Comparison of ENCODE assay signal across 8 cellular contexts in the genomic region with DNA sequence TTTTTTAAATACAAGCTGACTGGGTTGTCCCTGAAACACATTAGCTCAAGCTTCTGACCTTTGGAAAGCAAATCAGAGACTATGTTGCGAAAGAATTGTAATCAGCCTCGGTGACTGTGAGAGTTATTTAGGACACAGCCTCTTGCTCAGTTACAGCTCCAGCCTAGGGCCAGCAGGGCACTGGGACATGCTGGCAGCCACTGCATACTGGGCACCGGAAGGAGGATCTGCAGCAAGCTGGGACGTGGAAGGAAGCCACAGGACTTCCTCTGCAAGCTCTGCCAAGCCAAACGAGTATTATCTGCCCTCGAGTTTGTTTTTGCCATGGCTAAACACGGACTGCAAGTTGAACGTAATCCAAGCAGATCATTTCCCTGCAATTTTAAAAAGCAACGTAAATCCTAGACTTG. TPM values are rescaled to one million over a fixed set of nuclear protein-coding genes. Genes with fewer than 3 reads are reported as not detected.
DNase-seq lines count a peak whose midpoint lies in the region; ATAC-seq and TF ChIP-seq lines count a peak whose summit lies in the region.

No MANE protein-coding gene starts in this region.

- no peak for TF ChIP-seq CTCF in AG04450 (IDR thresholded peaks at IDR 0.05; ENCODE audit: low read depth, low read length)
- TF ChIP-seq CTCF in GM23338 (conservative IDR thresholded peaks at IDR 0.05; ENCODE audit: low read depth in 2 of 2): no peak
- TF ChIP-seq CTCF in RWPE2 (IDR thresholded peaks at IDR 0.05; ENCODE audit: poor library complexity, severe bottlenecking): no peak
- no peak for TF ChIP-seq CTCF in lower leg skin (IDR thresholded peaks at IDR 0.05)
- TF ChIP-seq CTCF in thyroid gland (IDR thresholded peaks at IDR 0.05): no peak
- no peak for TF ChIP-seq CTCF in nephron progenitor cell (IDR thresholded peaks at IDR 0.05)
- no peak for TF ChIP-seq CTCF in WERI-Rb-1 (IDR thresholded peaks at IDR 0.05; ENCODE audit: low read depth, low read length)

- DNase-seq in AG04450 (ENCODE audit: low read depth, low spot score) (no peak), GM23338 (ENCODE audit: low spot score) (no peak), RWPE2 (ENCODE audit: low spot score) (no peak), lower leg skin (ENCODE audit: low spot score in 2 of 2) (peak; percentile 81 to 91), thyroid gland (peak; percentile 45 to 52), nephron progenitor cell (no peak), WERI-Rb-1 (no peak)

- POLR2A ChIA-PET in AG04450 (lab: Yijun Ruan, JAX): interaction anchor here (0.7 to 2.8 kb wide), 6 partner anchors 20 to 91 kb away, joined by 3 to 12 read pairs (median 4); a partner anchor contains a TSS

- peak overlapping the region; percentile 35 for H3K4me3 ChIP-seq in AG04450 (ENCODE audit: low read depth, low read length)
- H3K4me3 ChIP-seq in GM23338: no peak overlapping the region
- no peak overlapping the region for H3K4me3 ChIP-seq in RWPE2 (ENCODE audit: severe bottlenecking)
- H3K4me3 ChIP-seq in lower leg skin (ENCODE audit: low read depth, poor library complexity, severe bottlenecking): no peak overlapping the region
- no peak overlapping the region for H3K4me3 ChIP-seq in thyroid gland (replicated peaks in 1 of 3)
- no peak overlapping the region for H3K4me3 ChIP-seq in WERI-Rb-1 (ENCODE audit: low read depth, low read length)

- H3K36me3 ChIP-seq in GM23338 (ENCODE audit: insufficient read depth) (no peaks in the 10 kb centered on the region), RWPE2 (ENCODE audit: low read depth) (no peaks in the 10 kb centered on the region), thyroid gland (no peaks in the 10 kb centered on the region), WERI-Rb-1 (no peaks in the 10 kb centered on the region)

- no peaks in the 10 kb centered on the region for H3K79me2 ChIP-seq in GM23338 (replicated peaks; ENCODE audit: insufficient read depth)

- H3K27ac Mint-ChIP-seq in GM23338 (no peak overlapping the region), nephron progenitor cell (no peak overlapping the region)

- H3K4me2 ChIP-seq in GM23338: no peak overlapping the region

- H3K9me3 Mint-ChIP-seq in GM23338 (no peaks in the 10 kb centered on the region), nephron progenitor cell (no peaks in the 10 kb centered on the region)

- peaks cover 7% of the 10 kb centered on the region for H3K27me3 Mint-ChIP-seq in GM23338 (ENCODE audit: insufficient read depth, low read depth, poor library complexity)
- H3K27me3 Mint-ChIP-seq in nephron progenitor cell (ENCODE audit: low read depth, poor library complexity): peaks cover 8% of the 10 kb centered on the region

- TF ChIP-seq POLR2A in lower leg skin (IDR thresholded peaks at IDR 0.05) (no peak), thyroid gland (IDR thresholded peaks at IDR 0.05) (no peak)

- H2AFZ ChIP-seq in GM23338: no peak overlapping the region; the same call in 1 of the 2 replicates

- ATAC-seq in GM23338: peak; percentile 20
- peak; percentile 61 for ATAC-seq in RWPE2 (ENCODE audit: low read depth)

- H3K9me2 ChIP-seq in GM23338 (ENCODE audit: insufficient read depth): no peaks in the 10 kb centered on the region

- H4K20me1 ChIP-seq in GM23338 (replicated peaks; ENCODE audit: insufficient read depth): no peaks in the 10 kb centered on the region

- peak overlapping the region; percentile 77 for H3K27ac ChIP-seq in AG04450 (ENCODE audit: low read depth, low read length)
- H3K27ac ChIP-seq in GM23338 (ENCODE audit: low read depth): no peak overlapping the region
- peak overlapping the region; percentile 91 for H3K27ac ChIP-seq in RWPE2 (ENCODE audit: poor library complexity, severe bottlenecking)
- H3K27ac ChIP-seq in cingulate gyrus (ENCODE audit: low read depth, low read length): peak overlapping the region; percentile 19
- H3K27ac ChIP-seq in thyroid gland: peak overlapping the region; percentile 4 to 35 (median 24)
- no peak overlapping the region for H3K27ac ChIP-seq in WERI-Rb-1

- no peak overlapping the region for H3K4me3 Mint-ChIP-seq in GM23338
- no peak overlapping the region for H3K4me3 Mint-ChIP-seq in nephron progenitor cell

- 2 to 5% methylated on average over 9 of the region's 9 CpGs for WGBS in lower leg skin, 2 donors
- 19 to 30% methylated on average over 9 of the region's 9 CpGs for WGBS in thyroid gland, 2 donors

- intact Hi-C loops in lower leg skin (cut with DNase I; ENCODE audit: low total_unique reads) (no loop called here), thyroid gland (cut with DNase I) (no loop called here)

- no peaks in the 10 kb centered on the region for H3F3A ChIP-seq in GM23338 (replicated peaks; ENCODE audit: low read depth)

- CTCF ChIA-PET in AG04450 (lab: Charles Lee): interaction anchor here (0.6 to 2.0 kb wide), 4 partner anchors 21 to 255 kb away, joined by 3 to 21 read pairs (median 8); no protein-coding TSS in a partner anchor

- no peaks in the 10 kb centered on the region for H3K4me1 ChIP-seq in GM23338 (ENCODE audit: insufficient read depth)
- H3K4me1 ChIP-seq in RWPE2 (ENCODE audit: insufficient read depth, poor library complexity, severe bottlenecking): peaks cover 38% of the 10 kb centered on the region
- H3K4me1 ChIP-seq in thyroid gland: peaks cover 9 to 16% of the 10 kb centered on the region in 2 donors

- no peaks in the 10 kb centered on the region for H3K9me3 ChIP-seq in AG04450 (ENCODE audit: control insufficient read depth, insufficient read depth, low read length)
- H3K9me3 ChIP-seq in RWPE2 (ENCODE audit: severe bottlenecking): no peaks in the 10 kb centered on the region
- H3K9me3 ChIP-seq in thyroid gland: no peaks in the 10 kb centered on the region
- no peaks in the 10 kb centered on the region for H3K9me3 ChIP-seq in WERI-Rb-1 (ENCODE audit: severe bottlenecking)

- no peaks in the 10 kb centered on the region for H3K36me3 Mint-ChIP-seq in GM23338 (ENCODE audit: low read depth)
- H3K36me3 Mint-ChIP-seq in nephron progenitor cell (ENCODE audit: low read depth): no peaks in the 10 kb centered on the region

- H3K27me3 ChIP-seq in AG04450 (ENCODE audit: control insufficient read depth, insufficient read depth, low read length) (no peaks in the 10 kb centered on the region), GM23338 (ENCODE audit: insufficient read depth) (no peaks in the 10 kb centered on the region), RWPE2 (ENCODE audit: insufficient read depth, poor library complexity, severe bottlenecking) (no peaks in the 10 kb centered on the region), thyroid gland (no peaks in the 10 kb centered on the region), WERI-Rb-1 (ENCODE audit: insufficient read depth, low read depth, severe bottlenecking) (no peaks in the 10 kb centered on the region)

- H3K4me1 Mint-ChIP-seq in GM23338 (peaks cover 22% of the 10 kb centered on the region), nephron progenitor cell (peaks cover 9% of the 10 kb centered on the region)

TF ChIP-seq in GM23338, 12 proteins besides CTCF, POLR2A, EP300 and RAD21:
- TF ChIP-seq CREB1 (CRISPR knock-in tag; IDR thresholded peaks at IDR 0.05; ENCODE audit: low read depth): no peak
- TF ChIP-seq STAT1 (IDR thresholded peaks at IDR 0.05; ENCODE audit: unreplicated experiment): no peak
- no peak for TF ChIP-seq EZH2 (IDR thresholded peaks at IDR 0.05; ENCODE audit: low read depth, unreplicated experiment)
- no peak for TF ChIP-seq EZH2phosphoT487 (IDR thresholded peaks at IDR 0.05; ENCODE audit: unreplicated experiment)
- TF ChIP-seq, protein P1, sequence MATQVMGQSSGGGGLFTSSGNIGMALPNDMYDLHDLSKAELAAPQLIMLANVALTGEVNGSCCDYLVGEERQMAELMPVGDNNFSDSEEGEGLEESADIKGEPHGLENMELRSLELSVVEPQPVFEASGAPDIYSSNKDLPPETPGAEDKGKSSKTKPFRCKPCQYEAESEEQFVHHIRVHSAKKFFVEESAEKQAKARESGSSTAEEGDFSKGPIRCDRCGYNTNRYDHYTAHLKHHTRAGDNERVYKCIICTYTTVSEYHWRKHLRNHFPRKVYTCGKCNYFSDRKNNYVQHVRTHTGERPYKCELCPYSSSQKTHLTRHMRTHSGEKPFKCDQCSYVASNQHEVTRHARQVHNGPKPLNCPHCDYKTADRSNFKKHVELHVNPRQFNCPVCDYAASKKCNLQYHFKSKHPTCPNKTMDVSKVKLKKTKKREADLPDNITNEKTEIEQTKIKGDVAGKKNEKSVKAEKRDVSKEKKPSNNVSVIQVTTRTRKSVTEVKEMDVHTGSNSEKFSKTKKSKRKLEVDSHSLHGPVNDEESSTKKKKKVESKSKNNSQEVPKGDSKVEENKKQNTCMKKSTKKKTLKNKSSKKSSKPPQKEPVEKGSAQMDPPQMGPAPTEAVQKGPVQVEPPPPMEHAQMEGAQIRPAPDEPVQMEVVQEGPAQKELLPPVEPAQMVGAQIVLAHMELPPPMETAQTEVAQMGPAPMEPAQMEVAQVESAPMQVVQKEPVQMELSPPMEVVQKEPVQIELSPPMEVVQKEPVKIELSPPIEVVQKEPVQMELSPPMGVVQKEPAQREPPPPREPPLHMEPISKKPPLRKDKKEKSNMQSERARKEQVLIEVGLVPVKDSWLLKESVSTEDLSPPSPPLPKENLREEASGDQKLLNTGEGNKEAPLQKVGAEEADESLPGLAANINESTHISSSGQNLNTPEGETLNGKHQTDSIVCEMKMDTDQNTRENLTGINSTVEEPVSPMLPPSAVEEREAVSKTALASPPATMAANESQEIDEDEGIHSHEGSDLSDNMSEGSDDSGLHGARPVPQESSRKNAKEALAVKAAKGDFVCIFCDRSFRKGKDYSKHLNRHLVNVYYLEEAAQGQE (IDR thresholded peaks at IDR 0.05; ENCODE audit: unreplicated experiment): no peak
- TF ChIP-seq POLR2AphosphoS5 (IDR thresholded peaks at IDR 0.05; ENCODE audit: low read depth): no peak
TF ChIP-seq in GM23338: peak in this region for 0.

RNA-seq across cellular contexts. Expression of a gene that starts 24.4 kb away (rescaled TPM):
- 229 and 231 TPM in 2 replicates for polyA plus RNA-seq in AG04450 (2011; rRNA removed)
- 489 and 625 TPM in 2 replicates for polyA minus RNA-seq in AG04450 (2011; rRNA and poly(A)+ RNA removed)
- total RNA-seq in GM23338 (2014; rRNA removed; shearing (Covaris generic)): 91.7 and 106 TPM in 2 replicates
- polyA plus RNA-seq in GM23338 (2016; fragmentation: Nextera tagmentation; extraction: Ambion mirVana): 50.0 and 51.5 TPM in 2 replicates
- total RNA-seq in lower leg skin: 10 to 100 TPM; 69.2 to 95.2 (median 79.8) TPM
- 100 to 1,000 TPM in 3 of 4 donors, 10 to 100 TPM in 1; 95.8 to 195 (median 159) TPM for total RNA-seq in thyroid gland

RNA-seq across cellular contexts. Expression of a gene that starts 41.3 kb away (rescaled TPM):
- polyA plus RNA-seq in AG04450 (2011; rRNA removed) (265 and 305 TPM in 2 replicates), GM23338 (2016; fragmentation: Nextera tagmentation; extraction: Ambion mirVana) (375 and 444 TPM in 2 replicates)
- 150 and 158 TPM in 2 replicates for polyA minus RNA-seq in AG04450 (2011; rRNA and poly(A)+ RNA removed)
- total RNA-seq in GM23338 (2014; rRNA removed; shearing (Covaris generic)): 341 and 348 TPM in 2 replicates
- total RNA-seq in lower leg skin (100 to 1,000 TPM; 425 to 625 (median 493) TPM), thyroid gland (100 to 1,000 TPM; 390 to 480 (median 421) TPM)

RNA-seq across cellular contexts. Expression of a gene that starts 53.7 kb away (rescaled TPM):
- 19.9 and 22.6 TPM in 2 replicates for polyA plus RNA-seq in AG04450 (2011; rRNA removed)
- 8.5 and 13.9 TPM in 2 replicates for polyA minus RNA-seq in AG04450 (2011; rRNA and poly(A)+ RNA removed)
- total RNA-seq in GM23338 (2014; rRNA removed; shearing (Covaris generic)): 44.5 and 45.6 TPM in 2 replicates
- polyA plus RNA-seq in GM23338 (2016; fragmentation: Nextera tagmentation; extraction: Ambion mirVana): 35.3 and 36.5 TPM in 2 replicates
- total RNA-seq in lower leg skin: 10 to 100 TPM; 25.2 to 34.9 (median 34.4) TPM
- total RNA-seq in thyroid gland: 10 to 100 TPM; 23.7 to 30.9 (median 26.0) TPM

Comparison
In these comparisons a context has a peak if more than half of its experiments do, and no peak if none do; other contexts are left out.
1. DNase-seq: peak in lower leg skin (2 of 2) and thyroid gland (2 of 2); none in AG04450 (single experiment), GM23338 (single experiment), RWPE2 (single experiment), nephron progenitor cell (single experiment) and WERI-Rb-1 (single experiment).
2. H3K27ac ChIP-seq: peak in AG04450 (single experiment), RWPE2 (single experiment), cingulate gyrus (single experiment) and thyroid gland (3 of 3); none in GM23338 (single experiment) and WERI-Rb-1 (single experiment).